Comparison of ENCODE assay signal across 8 cellular contexts in the genomic region with DNA sequence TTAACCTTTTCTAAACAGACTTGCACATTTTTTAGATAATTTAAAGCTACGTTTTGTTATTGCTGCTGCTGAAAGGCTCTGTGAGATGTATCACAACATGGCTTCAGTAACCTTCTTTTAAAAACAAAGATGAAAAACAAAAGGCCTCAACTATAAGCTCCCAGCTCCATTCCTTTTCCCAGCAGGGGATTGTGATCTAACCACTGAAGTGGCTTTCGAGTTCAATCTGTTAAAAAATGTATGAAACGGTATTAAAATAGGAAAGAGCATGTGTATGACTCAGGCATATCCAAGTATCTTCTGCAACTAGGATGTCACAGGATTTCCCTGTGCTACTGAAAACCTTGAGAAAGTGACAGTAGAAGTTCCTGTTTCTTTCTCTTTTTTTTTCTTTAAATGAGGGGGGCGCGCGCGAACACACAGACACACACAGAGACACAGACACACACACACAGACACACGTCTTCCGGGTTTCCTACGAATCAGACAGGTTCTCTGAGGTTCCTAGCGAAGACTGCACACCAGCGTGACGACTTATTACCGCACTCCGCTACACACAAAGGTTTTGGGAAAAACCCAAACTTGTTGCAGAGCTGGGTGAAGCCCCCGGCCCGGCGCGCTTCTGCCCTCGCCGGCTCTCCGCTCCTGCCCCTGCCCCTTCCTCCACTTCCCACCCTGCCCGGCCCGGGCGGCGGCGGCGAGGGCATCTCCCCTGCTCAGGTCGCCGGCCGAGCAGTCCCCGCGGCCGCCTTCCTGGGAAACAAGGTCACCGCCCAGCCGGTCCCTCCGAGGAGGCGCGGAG.
A peak's percentile ranks its signal among the peaks of the same experiment; 100 is the strongest.
DNase-seq lines count a peak whose midpoint lies in the region; ATAC-seq and TF ChIP-seq lines count a peak whose summit lies in the region.

No MANE protein-coding gene starts in this region.

- H2AFZ ChIP-seq in Loucy (ENCODE audit: low read length) (0 out of 2 replicates have a peak overlapping the region, but pooled peaks have one; percentile 18), smooth muscle cell (ENCODE audit: low read depth) (no peak overlapping the region)

- peaks cover 65% of the 10 kb centered on the region for H3K4me1 Mint-ChIP-seq in brain

- H3K4me3 ChIP-seq in Loucy (ENCODE audit: low read length, poor library complexity, severe bottlenecking) (peak overlapping the region; percentile 83), smooth muscle cell (peak overlapping the region; percentile 89)

- 1% methylated on average over 30 of the region's 39 CpGs for WGBS in smooth muscle cell (ENCODE audit: low lambda C conversion rate)

- H3K9ac ChIP-seq in Loucy (ENCODE audit: low read depth, low read length, poor library complexity, severe bottlenecking), result peak overlapping the region; percentile 89
- H3K9ac ChIP-seq in smooth muscle cell (ENCODE audit: low read depth), result peak overlapping the region; percentile 94

- peaks cover 72% of the 10 kb centered on the region for H3K79me2 ChIP-seq in Loucy (ENCODE audit: insufficient read depth, low read length)
- H3K79me2 ChIP-seq in smooth muscle cell (ENCODE audit: low read depth), result peaks cover 70% of the 10 kb centered on the region

- H3F3A ChIP-seq in Loucy (ENCODE audit: low read depth) (0 out of 2 replicates have a peak, but pooled peaks cover 6% of the 10 kb centered on the region), smooth muscle cell (ENCODE audit: low read depth) (peaks cover 22% of the 10 kb centered on the region)

- H3K4me2 ChIP-seq in Loucy (ENCODE audit: low read depth, low read length, poor library complexity, severe bottlenecking) (peak overlapping the region; percentile 95), smooth muscle cell (peak overlapping the region; percentile 93)

- H3K27me3 Mint-ChIP-seq in brain, result peaks cover 97% of the 10 kb centered on the region

- H3K4me1 ChIP-seq in Loucy (ENCODE audit: insufficient read depth, low read length, poor library complexity, severe bottlenecking) (peaks cover 83% of the 10 kb centered on the region), smooth muscle cell (ENCODE audit: low read depth) (peaks cover 55% of the 10 kb centered on the region)

- peak overlapping the region; percentile 93 for H3K27ac ChIP-seq in smooth muscle cell (ENCODE audit: low read depth)

- H4K20me1 ChIP-seq in Loucy (ENCODE audit: insufficient read depth, low read length, poor library complexity, severe bottlenecking) (peaks cover 27% of the 10 kb centered on the region), smooth muscle cell (ENCODE audit: low read depth) (peaks cover 55% of the 10 kb centered on the region)

- ATAC-seq in GM21825 (IDR thresholded peaks at IDR 0.05; ENCODE audit: unreplicated experiment), result peak; percentile 65

- H3K27me3 ChIP-seq in Loucy (ENCODE audit: insufficient read depth, low read length, poor library complexity, severe bottlenecking) (no peaks in the 10 kb centered on the region), smooth muscle cell (ENCODE audit: low read depth) (no peaks in the 10 kb centered on the region)

- H3K9me3 ChIP-seq in Loucy (ENCODE audit: insufficient read depth, low read depth, low read length) (no peaks in the 10 kb centered on the region), smooth muscle cell (replicated peaks; ENCODE audit: low read depth) (no peaks in the 10 kb centered on the region)

- peaks cover 0 to 4% (median 0%) of the 10 kb centered on the region in 5 experiments for H3K9me3 Mint-ChIP-seq in brain

- TF ChIP-seq CTCF in Loucy (conservative IDR thresholded peaks at IDR 0.05; ENCODE audit: low read length) (peak; percentile 32; the same call in 1 of the 2 replicates), brain (conservative IDR thresholded peaks at IDR 0.05) (no peak), smooth muscle cell (IDR thresholded peaks at IDR 0.05; ENCODE audit: borderline replicate concordance, insufficient read depth, poor library complexity, severe bottlenecking) (no peak)

- peak overlapping the region; percentile 85 to 95 (median 90) for H3K4me3 Mint-ChIP-seq in brain

- H3K9me2 ChIP-seq in Loucy (replicated peaks; ENCODE audit: low read depth, low read length), result no peaks in the 10 kb centered on the region

- DNase-seq in Daoy (ENCODE audit: low read depth), result peak; percentile 75
- DNase-seq in T-helper 22 cell (ENCODE audit: low read depth), result peak; percentile 83
- peak; percentile 15 for DNase-seq in iPS-NIHi7 (ENCODE audit: extremely low spot score)
- no peak for DNase-seq in smooth muscle cell (lab: John Stamatoyannopoulos, UW; ENCODE audit: unreplicated experiment)
- DNase-seq in NCI-H1436 (lab: John Stamatoyannopoulos, UW), result no peak

- H3K36me3 ChIP-seq in Loucy (ENCODE audit: insufficient read depth, low read length) (no peaks in the 10 kb centered on the region), smooth muscle cell (ENCODE audit: low read depth) (no peaks in the 10 kb centered on the region)

- no peaks in the 10 kb centered on the region for H3K36me3 Mint-ChIP-seq in brain

- H3K27ac Mint-ChIP-seq in brain, result peak overlapping the region; percentile 10 to 98 (median 49)

Comparison
In these comparisons a context has a peak if more than half of its experiments do, and no peak if none do; other contexts are left out.
1. DNase-seq: peak in Daoy (single experiment), T-helper 22 cell (single experiment) and iPS-NIHi7 (single experiment); none in smooth muscle cell (single experiment) and NCI-H1436 (single experiment).